In genomic region chr4:32625687-32626086, GRCh38 we compare ENCODE assay signal across 1 cellular context.
TF ChIP-seq lines count a peak whose summit lies in the region.

No MANE protein-coding gene starts in this region.

TF ChIP-seq in GM23338, 12 proteins besides CTCF, POLR2A, EP300 and RAD21 (continued from another document):
- TF ChIP-seq ZNF462 (CRISPR knock-in tag; IDR thresholded peaks at IDR 0.05) (no peak), POLR2AphosphoS5 (IDR thresholded peaks at IDR 0.05; ENCODE audit: low read depth) (no peak), REST (IDR thresholded peaks at IDR 0.05; ENCODE audit: unreplicated experiment) (no peak)
